ENCODE assay signal across 9 cellular contexts in the genomic region with DNA sequence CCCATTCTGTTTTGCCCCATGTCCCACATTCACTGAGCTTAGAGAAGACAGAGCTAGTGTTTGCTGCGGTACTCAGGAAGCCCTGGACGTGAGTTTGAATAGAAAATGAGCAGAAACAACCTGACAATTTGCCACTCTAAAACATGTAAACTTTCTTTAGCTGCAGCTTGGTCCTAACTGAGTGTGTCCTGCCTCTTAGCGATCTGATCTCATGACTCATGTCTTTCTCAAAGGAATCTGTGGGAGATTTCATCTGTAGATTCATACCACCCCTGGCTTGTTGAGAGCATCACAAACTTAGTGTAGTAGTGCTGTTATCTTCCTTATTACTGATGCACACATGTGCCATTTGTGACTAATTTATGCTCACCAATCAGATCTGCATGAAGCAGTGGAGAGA.
DNase-seq lines count a peak whose midpoint lies in the region; TF ChIP-seq lines count a peak whose summit lies in the region.
"Had no signal": no experiment of that assay in that cellular context is flagged by ENCODE, and none has a peak within 500 bp of the region (broad histone marks: within the 10 kb centered on the region; RNA-seq: fewer than 3 reads in every experiment).

No MANE protein-coding gene starts in this region.

- TF ChIP-seq CTCF in cardiac fibroblast (IDR thresholded peaks at IDR 0.05; ENCODE audit: low read depth, low read length), result no peak
- no peak for TF ChIP-seq CTCF in osteoblast (IDR thresholded peaks at IDR 0.05; ENCODE audit: extremely low read depth, low read depth, low read length)
- TF ChIP-seq CTCF in OCI-LY7 (conservative IDR thresholded peaks at IDR 0.05; ENCODE audit: low read length), result no peak

- POLR2A ChIA-PET in OCI-LY7 (lab: Charles Lee), result no interaction called here

- H3K79me2 ChIP-seq in osteoblast (ENCODE audit: insufficient read depth, low read length), result peaks cover 5% of the 10 kb centered on the region
- no peaks in the 10 kb centered on the region for H3K79me2 ChIP-seq in OCI-LY7 (ENCODE audit: insufficient read depth, low read depth, low read length)

- H3K27me3 ChIP-seq in osteoblast (ENCODE audit: insufficient read depth, low read length), result no peaks in the 10 kb centered on the region
- H3K27me3 ChIP-seq: neutrophil had no signal

- H3K36me3 ChIP-seq in osteoblast (ENCODE audit: insufficient read depth, low read length) (no peaks in the 10 kb centered on the region), OCI-LY7 (ENCODE audit: insufficient read depth, low read length) (no peaks in the 10 kb centered on the region)
- H3K36me3 ChIP-seq: neutrophil had no signal

- H3K27ac ChIP-seq in osteoblast (ENCODE audit: low read depth, low read length) (no peak overlapping the region), OCI-LY7 (ENCODE audit: low read depth, low read length, poor library complexity, severe bottlenecking) (no peak overlapping the region)
- H3K27ac ChIP-seq: neutrophil had no signal

- H3K4me2 ChIP-seq in osteoblast (ENCODE audit: insufficient read depth, low read length), result peak overlapping the region; percentile 42
- H3K4me2 ChIP-seq in OCI-LY7 (ENCODE audit: low read length), result no peak overlapping the region

- DNase-seq in GM03348 (ENCODE audit: low spot score) (peak; percentile 80), MV-4-11 (lab: John Stamatoyannopoulos, UW) (peak; percentile 8), cardiac fibroblast (ENCODE audit: low read depth in 2 of 2) (peak; percentile 37 to 80), osteoblast (ENCODE audit: insufficient read length, low spot score, missing footprints) (peak; percentile 81), NCI-H1417 treated with DMSO at 0.1 percent for 48 hours (lab: John Stamatoyannopoulos, UW) (no peak), UCSD-AML1 (lab: John Stamatoyannopoulos, UW; ENCODE audit: unreplicated experiment) (no peak), OCI-LY7 (ENCODE audit: low spot score) (no peak), retina (no peak)

- CTCF ChIA-PET in OCI-LY7 (lab: Charles Lee; ENCODE audit: unreplicated experiment), result no interaction called here

- H2AFZ ChIP-seq in osteoblast (ENCODE audit: low read length) (no peak overlapping the region), OCI-LY7 (ENCODE audit: low read length) (no peak overlapping the region)

- no peaks in the 10 kb centered on the region for H3K9me3 ChIP-seq in osteoblast (ENCODE audit: low read depth, low read length)
- H3K9me3 ChIP-seq in OCI-LY7 (ENCODE audit: low read length), result no peaks in the 10 kb centered on the region
- H3K9me3 ChIP-seq: neutrophil had no signal

- no peaks in the 10 kb centered on the region for H3K9me2 ChIP-seq in OCI-LY7 (ENCODE audit: insufficient read depth, low read length)

- H4K20me1 ChIP-seq in osteoblast (ENCODE audit: insufficient read depth, low read length), result no peaks in the 10 kb centered on the region
- no peaks in the 10 kb centered on the region for H4K20me1 ChIP-seq in OCI-LY7 (ENCODE audit: insufficient read depth, low read length)

- peaks cover 24% of the 10 kb centered on the region for H3K4me1 ChIP-seq in osteoblast (ENCODE audit: insufficient read depth, low read length)
- H3K4me1 ChIP-seq in OCI-LY7 (ENCODE audit: insufficient read depth, low read length, poor library complexity, severe bottlenecking), result no peaks in the 10 kb centered on the region

- no peak overlapping the region for H3K4me3 ChIP-seq in cardiac fibroblast (replicated peaks in 1 of 2; ENCODE audit: low read depth in 2 of 2, low read length in 2 of 2)
- no peak overlapping the region for H3K4me3 ChIP-seq in osteoblast (ENCODE audit: insufficient read depth, low read length)
- H3K4me3 ChIP-seq in OCI-LY7 (ENCODE audit: low read depth, low read length, poor library complexity, severe bottlenecking), result no peak overlapping the region

- intact Hi-C loops in OCI-LY7 (cut with micrococcal nuclease; ENCODE audit: unreplicated experiment), result no loop called here

- BruUV-seq in OCI-LY7 (replicated peaks; lab: Mats Ljungman, UMichigan), result no TSS peak

Comparison
In these comparisons a context has a peak if more than half of its experiments do, and no peak if none do; other contexts are left out.
1. DNase-seq: peak in GM03348 (single experiment), MV-4-11 (single experiment), cardiac fibroblast (2 of 2) and osteoblast (single experiment); none in NCI-H1417 treated with DMSO at 0.1 percent for 48 hours (single experiment), UCSD-AML1 (single experiment), OCI-LY7 (single experiment) and retina (single experiment).